1 cellular context compared by ENCODE assay signal in genomic region chr3:102193255-102193654, GRCh38.
TF ChIP-seq lines count a peak whose summit lies in the region.

No MANE protein-coding gene starts in this region.

TF ChIP-seq in IMR-90, 13 proteins besides CTCF, POLR2A, EP300 and RAD21 (continued from another document):
- no peak for TF ChIP-seq USF2 (IDR thresholded peaks at IDR 0.05; ENCODE audit: low read depth, low read length)
- TF ChIP-seq CEBPB (IDR thresholded peaks at IDR 0.05; ENCODE audit: low read depth, low read length): no peak
- TF ChIP-seq ELK1 (IDR thresholded peaks at IDR 0.05; ENCODE audit: borderline replicate concordance, low read depth, low read length): no peak
